Comparison of ENCODE assay signal across 1 cellular context in genomic region chr9:99906403-99907207, GRCh38.
TF ChIP-seq lines count a peak whose summit lies in the region.

STX17 (plus strand) TSS chr9:99906654; CDS start chr9:99915240, 8,586 bp downstream.

TF ChIP-seq in K562, 482 proteins besides CTCF, POLR2A, EP300 and RAD21 (continued from another document and continues in another):
- TF ChIP-seq TCF15 (CRISPR knock-in tag; IDR thresholded peaks at IDR 0.05) = no peak
- peak; percentile 71 for TF ChIP-seq PHF20 (IDR thresholded peaks at IDR 0.05; ENCODE audit: partially characterized antibody)
- no peak for TF ChIP-seq ZNF449 (CRISPR knock-in tag; IDR thresholded peaks at IDR 0.05)
- no peak for TF ChIP-seq MCM7 (IDR thresholded peaks at IDR 0.05)
- TF ChIP-seq HEY1 (CRISPR knock-in tag; IDR thresholded peaks at IDR 0.05; ENCODE audit: borderline replicate concordance) = no peak
- no peak for TF ChIP-seq ZBTB17 (CRISPR knock-in tag; IDR thresholded peaks at IDR 0.05)
- TF ChIP-seq TCFL5 (CRISPR knock-in tag; conservative IDR thresholded peaks at IDR 0.05) = no peak
- TF ChIP-seq PHB (CRISPR knock-in tag; IDR thresholded peaks at IDR 0.05) = no peak
- no peak for TF ChIP-seq SAFB2 (IDR thresholded peaks at IDR 0.05; ENCODE audit: borderline replicate concordance, low read depth, low read length, severe bottlenecking)
- TF ChIP-seq NFE2L1 (tag; IDR thresholded peaks at IDR 0.05; ENCODE audit: borderline replicate concordance, low read depth) = no peak
- 0 out of 2 replicates have a peak, but pooled peaks have one; percentile 49 for TF ChIP-seq CREB3L1 (IDR thresholded peaks at IDR 0.05; ENCODE audit: borderline replicate concordance, low read depth)
- TF ChIP-seq SFPQ (IDR thresholded peaks at IDR 0.05; ENCODE audit: low read depth, low read length) = no peak
- no peak for TF ChIP-seq ZZZ3 (IDR thresholded peaks at IDR 0.05)
- TF ChIP-seq SMAD1 (IDR thresholded peaks at IDR 0.05; ENCODE audit: low read depth, low read length, partially characterized antibody) = no peak
- 0 out of 2 replicates have a peak, but pooled peaks have one; percentile 15 for TF ChIP-seq ZBTB9 (CRISPR knock-in tag; IDR thresholded peaks at IDR 0.05)
- no peak for TF ChIP-seq KLF13 (tag; IDR thresholded peaks at IDR 0.05; ENCODE audit: borderline replicate concordance, low read depth)
- no peak for TF ChIP-seq ZNF239 (CRISPR knock-in tag; IDR thresholded peaks at IDR 0.05)
- no peak for TF ChIP-seq BRF1 (IDR thresholded peaks at IDR 0.05; ENCODE audit: borderline replicate concordance, extremely low read depth, insufficient read length)
- TF ChIP-seq SRSF7 (optimal IDR thresholded peaks at IDR 0.05; ENCODE audit: low read depth, low read length) = no peak
- no peak for TF ChIP-seq SNRNP70 (optimal IDR thresholded peaks at IDR 0.05; ENCODE audit: low read depth, low read length)
- no peak for TF ChIP-seq RBM39 (optimal IDR thresholded peaks at IDR 0.05; ENCODE audit: low read depth, low read length)
- no peak for TF ChIP-seq HIVEP1 (CRISPR knock-in tag; IDR thresholded peaks at IDR 0.05)
- no peak for TF ChIP-seq SAP30 (IDR thresholded peaks at IDR 0.05; ENCODE audit: borderline replicate concordance, insufficient read depth, low read depth, low read length, poor library complexity, severe bottlenecking)
- TF ChIP-seq TCF7L2 (IDR thresholded peaks at IDR 0.05; ENCODE audit: low read depth, low read length) = no peak
- TF ChIP-seq DPF2 (IDR thresholded peaks at IDR 0.05) = no peak
- no peak for TF ChIP-seq ZNF445 (CRISPR knock-in tag; IDR thresholded peaks at IDR 0.05; ENCODE audit: low read depth)
- TF ChIP-seq CHD7 (IDR thresholded peaks at IDR 0.05; ENCODE audit: low read depth, low read length) = no peak
- peak; percentile 35; the same call in 1 of the 2 replicates for TF ChIP-seq GABPB1 (CRISPR knock-in tag; IDR thresholded peaks at IDR 0.05)
- TF ChIP-seq ZNF407 (IDR thresholded peaks at IDR 0.05; ENCODE audit: low read depth) = no peak
